ENCODE assay signal across 8 cellular contexts in genomic region chr17:42276609-42277341, GRCh38. TPM values are rescaled to one million over a fixed set of nuclear protein-coding genes. Genes with fewer than 3 reads are reported as not detected.
DNase-seq lines count a peak whose midpoint lies in the region; ATAC-seq and TF ChIP-seq lines count a peak whose summit lies in the region.

No MANE protein-coding gene starts in this region.

- H3K27ac Mint-ChIP-seq in T-helper 17 cell = peak overlapping the region; percentile 90
- peak overlapping the region; percentile 83 for H3K27ac Mint-ChIP-seq in dendritic cell treated with granulocyte-macrophage colony-stimulating factor and Interleukin-4, amounts not matched to agents 40 ng/mL and 50 ng/mL, for 4 days
- peak overlapping the region; percentile 94 for H3K27ac Mint-ChIP-seq in stimulated activated naive B cell treated with anti-CD40 and anti-IgM and Interleukin-4, amounts not matched to agents 10 μg/mL and 1 μg/mL and 100 μg/mL, for 72 hours

- H3K4me3 Mint-ChIP-seq in T-helper 17 cell = peak overlapping the region; percentile 86
- peak overlapping the region; percentile 72 for H3K4me3 Mint-ChIP-seq in dendritic cell treated with granulocyte-macrophage colony-stimulating factor and Interleukin-4, amounts not matched to agents 40 ng/mL and 50 ng/mL, for 4 days
- peak overlapping the region; percentile 81 to 88 for H3K4me3 Mint-ChIP-seq in stimulated activated naive B cell treated with anti-CD40 and anti-IgM and Interleukin-4, amounts not matched to agents 10 μg/mL and 1 μg/mL and 100 μg/mL, for 72 hours

- H3K36me3 ChIP-seq in right lobe of liver = no peaks in the 10 kb centered on the region

- WGBS in right lobe of liver (ENCODE audit: insufficient coverage, low coverage, low lambda C conversion rate, missing lambda C conversion rate) = 0% methylated on average over 14 of the region's 44 CpGs

- no peak for TF ChIP-seq CTCF in right lobe of liver (IDR thresholded peaks at IDR 0.05)

- H3K4me1 ChIP-seq in right lobe of liver = peaks cover 0 to 22% (median 7%) of the 10 kb centered on the region in 4 donors

- peak overlapping the region; percentile 86 to 90 (median 89) for H3K4me3 ChIP-seq in right lobe of liver

- H3K27ac ChIP-seq in right lobe of liver = peak overlapping the region; percentile 98 to 99 (median 98)

- peaks cover 4% of the 10 kb centered on the region for H3K36me3 Mint-ChIP-seq in T-helper 17 cell (ENCODE audit: low read depth)
- H3K36me3 Mint-ChIP-seq in dendritic cell treated with granulocyte-macrophage colony-stimulating factor and Interleukin-4, amounts not matched to agents 40 ng/mL and 50 ng/mL, for 4 days (ENCODE audit: low read depth) = peaks cover 7% of the 10 kb centered on the region
- H3K36me3 Mint-ChIP-seq in stimulated activated naive B cell treated with anti-CD40 and anti-IgM and Interleukin-4, amounts not matched to agents 10 μg/mL and 1 μg/mL and 100 μg/mL, for 72 hours = peaks cover 0 to 25% of the 10 kb centered on the region in 2 donors

- no peak for ATAC-seq in activated CD4-positive, CD25-positive, alpha-beta regulatory T cell treated with anti-CD3 and anti-CD28 coated beads, Interleukin-2, amount 50 U/mL, for 24 hours
- ATAC-seq in T-helper 17 cell = no peak
- peak; percentile 63 to 86 (median 70) for ATAC-seq in right lobe of liver
- ATAC-seq in stimulated activated naive B cell treated with anti-CD40 and anti-IgM and Interleukin-4, amounts not matched to agents 10 μg/mL and 1 μg/mL and 100 μg/mL, for 72 hours (replicated peaks) = no peak

- no peaks in the 10 kb centered on the region for H3K27me3 ChIP-seq in right lobe of liver

- peaks cover 39% of the 10 kb centered on the region for H3K4me1 Mint-ChIP-seq in T-helper 17 cell
- H3K4me1 Mint-ChIP-seq in dendritic cell treated with granulocyte-macrophage colony-stimulating factor and Interleukin-4, amounts not matched to agents 40 ng/mL and 50 ng/mL, for 4 days (ENCODE audit: low read depth) = peaks cover 48% of the 10 kb centered on the region
- peaks cover 37 to 53% of the 10 kb centered on the region in 2 donors for H3K4me1 Mint-ChIP-seq in stimulated activated naive B cell treated with anti-CD40 and anti-IgM and Interleukin-4, amounts not matched to agents 10 μg/mL and 1 μg/mL and 100 μg/mL, for 72 hours

- no peaks in the 10 kb centered on the region for H3K9me3 Mint-ChIP-seq in dendritic cell treated with granulocyte-macrophage colony-stimulating factor and Interleukin-4, amounts not matched to agents 40 ng/mL and 50 ng/mL, for 4 days
- no peaks in the 10 kb centered on the region for H3K9me3 Mint-ChIP-seq in stimulated activated naive B cell treated with anti-CD40 and anti-IgM and Interleukin-4, amounts not matched to agents 10 μg/mL and 1 μg/mL and 100 μg/mL, for 72 hours

- H3K27me3 Mint-ChIP-seq in T-helper 17 cell = no peaks in the 10 kb centered on the region
- peaks cover 5% of the 10 kb centered on the region for H3K27me3 Mint-ChIP-seq in dendritic cell treated with granulocyte-macrophage colony-stimulating factor and Interleukin-4, amounts not matched to agents 40 ng/mL and 50 ng/mL, for 4 days
- no peaks in the 10 kb centered on the region for H3K27me3 Mint-ChIP-seq in stimulated activated naive B cell treated with anti-CD40 and anti-IgM and Interleukin-4, amounts not matched to agents 10 μg/mL and 1 μg/mL and 100 μg/mL, for 72 hours

- TF ChIP-seq POLR2A in right lobe of liver (IDR thresholded peaks at IDR 0.05) = no peak

- intact Hi-C loops in dendritic cell treated with granulocyte-macrophage colony-stimulating factor and Interleukin-4, amounts not matched to agents 40 ng/mL and 50 ng/mL, for 4 days (cut with micrococcal nuclease) = loop anchor here (10.0 kb wide), 1 partner anchor 52 kb away; no protein-coding TSS in a partner anchor
- intact Hi-C loops in right lobe of liver (cut with DNase I) = no loop called here

- peak; percentile 38 for DNase-seq in activated CD4-positive, CD25-positive, alpha-beta regulatory T cell treated with anti-CD3 and anti-CD28 coated beads, Interleukin-2, amount 50 U/mL, for 72 hours
- DNase-seq in HT-29 (ENCODE audit: low spot score) (peak; percentile 70), T-helper 17 cell (peak in 1 of 3 donors; percentile 46), right lobe of liver (peak; percentile 85 to 89 (median 86)), LoVo (ENCODE audit: low spot score) (no peak)
- DNase-seq in stimulated activated naive B cell treated with anti-CD40 and anti-IgM and Interleukin-4, amounts not matched to agents 10 μg/mL and 1 μg/mL and 100 μg/mL, for 72 hours = no peak

- H3K9me3 ChIP-seq in T-helper 17 cell (ENCODE audit: control insufficient read depth, low read length, poor library complexity, severe bottlenecking) = no peaks in the 10 kb centered on the region
- no peaks in the 10 kb centered on the region for H3K9me3 ChIP-seq in right lobe of liver

RNA-seq across cellular contexts. Expression of gene STAT5B, which starts 0.6 kb away (rescaled TPM):
- total RNA-seq in HT-29 (2014; rRNA removed; shearing (Covaris generic)) = 11.1 and 13.9 TPM in 2 replicates
- total RNA-seq in T-helper 17 cell = 100 to 1,000 TPM; 202 to 225 TPM
- 10 to 100 TPM; 21.2 to 29.0 (median 26.7) TPM for total RNA-seq in right lobe of liver

RNA-seq across cellular contexts. Expression of gene STAT5A, which starts 11.5 kb away (rescaled TPM):
- 11.3 and 11.7 TPM in 2 replicates for total RNA-seq in HT-29 (2014; rRNA removed; shearing (Covaris generic))
- total RNA-seq in T-helper 17 cell (100 to 1,000 TPM; 153 to 177 TPM), right lobe of liver (10 to 100 TPM in 1 of 6 experiments, 1 to 10 TPM in 5; 4.8 to 11.5 (median 7.7) TPM)

Comparison
In these comparisons a context has a peak if more than half of its experiments do, and no peak if none do; other contexts are left out.
1. DNase-seq: peak in activated CD4-positive, CD25-positive, alpha-beta regulatory T cell treated with anti-CD3 and anti-CD28 coated beads, Interleukin-2, amount 50 U/mL, for 72 hours (single experiment), HT-29 (single experiment) and right lobe of liver (3 of 3); none in stimulated activated naive B cell treated with anti-CD40 and anti-IgM and Interleukin-4, amounts not matched to agents 10 μg/mL and 1 μg/mL and 100 μg/mL, for 72 hours (single experiment) and LoVo (single experiment).
2. ATAC-seq: peak in right lobe of liver (4 of 4); none in activated CD4-positive, CD25-positive, alpha-beta regulatory T cell treated with anti-CD3 and anti-CD28 coated beads, Interleukin-2, amount 50 U/mL, for 24 hours (0 of 2), T-helper 17 cell (single experiment) and stimulated activated naive B cell treated with anti-CD40 and anti-IgM and Interleukin-4, amounts not matched to agents 10 μg/mL and 1 μg/mL and 100 μg/mL, for 72 hours (0 of 2).
3. RNA of gene STAT5B, which starts 0.6 kb away (total RNA-seq): 202 to 225 TPM in T-helper 17 cell; 21.2 to 29.0 TPM in right lobe of liver and 11.1 to 13.9 TPM in HT-29; every median in the first group is over 4 times any median in the second.
4. RNA of gene STAT5A, which starts 11.5 kb away (total RNA-seq): 153 to 177 TPM in T-helper 17 cell; 11.3 to 11.7 TPM in HT-29 and 4.8 to 11.5 TPM in right lobe of liver; every median in the first group is over 10 times any median in the second.
5. Peak in every context shown above with its lines, with median percentiles within 50 percentile points of each other: H3K27ac Mint-ChIP-seq and H3K4me3 Mint-ChIP-seq.